In genomic region chr1:228900099-228900965, GRCh38 we compare ENCODE assay signal across 16 cellular contexts.
DNase-seq lines count a peak whose midpoint lies in the region; ATAC-seq, FAIRE-seq and TF ChIP-seq lines count a peak whose summit lies in the region.
"Had no signal": no experiment of that assay in that cellular context is flagged by ENCODE, and none has a peak within 500 bp of the region (broad histone marks: within the 10 kb centered on the region; RNA-seq: fewer than 3 reads in every experiment).

No MANE protein-coding gene starts in this region.

- peak in 1 of 2 donors; percentile 56 for DNase-seq in breast epithelium (ENCODE audit: low spot score in 2 of 2)
- DNase-seq in mammary epithelial cell, result no peak
- peak; percentile 20 to 53 for DNase-seq in fibroblast of lung (ENCODE audit: low read depth in 2 of 2)
- no peak for DNase-seq in neural progenitor cell (ENCODE audit: low spot score)
- DNase-seq in ureter (ENCODE audit: low spot score), result peak; percentile 30
- no peak for DNase-seq in RCC 7860 (ENCODE audit: low spot score)
- DNase-seq in NCI-H748 (lab: John Stamatoyannopoulos, UW; ENCODE audit: unreplicated experiment), result no peak
- DNase-seq: activated CD8-positive, alpha-beta memory T cell treated with anti-CD3 and anti-CD28 coated beads, Interleukin-2, amount 50 U/mL, for 4 hours; activated naive CD8-positive, alpha-beta T cell treated with anti-CD3 and anti-CD28 coated beads, Interleukin-2, amount 50 U/mL, for 24 hours; effector CD8-positive, alpha-beta T cell; NCI-H446 treated with DMSO at 0.1 percent for 48 hours; SIG-M5; upper lobe of left lung had no signal

- dilution Hi-C loops in mammary epithelial cell (cut with HindIII; ENCODE audit: low sequenced_read_pairs), result no loop called here

- H3K27ac ChIP-seq in breast epithelium, result peak overlapping the region; percentile 69 to 84
- H3K27ac ChIP-seq in mammary epithelial cell (ENCODE audit: insufficient read depth, low read depth, low read length), result no peak overlapping the region
- H3K27ac ChIP-seq in fibroblast of lung (ENCODE audit: insufficient read depth, low read length), result no peak overlapping the region
- H3K27ac ChIP-seq in neural progenitor cell, result no peak overlapping the region
- H3K27ac ChIP-seq: upper lobe of left lung had no signal

- H3K27ac Mint-ChIP-seq in neural progenitor cell, result no peak overlapping the region
- H3K27ac Mint-ChIP-seq: activated naive CD8-positive, alpha-beta T cell treated with anti-CD3 and anti-CD28 coated beads, Interleukin-2, amount 50 U/mL, for 24 hours had no signal

- TF ChIP-seq POLR2A in breast epithelium (IDR thresholded peaks at IDR 0.05), result no peak

- H3K4me3 Mint-ChIP-seq in neural progenitor cell, result peak overlapping the region; percentile 33
- H3K4me3 Mint-ChIP-seq: activated naive CD8-positive, alpha-beta T cell treated with anti-CD3 and anti-CD28 coated beads, Interleukin-2, amount 50 U/mL, for 24 hours had no signal

- no peaks in the 10 kb centered on the region for H3F3A ChIP-seq in neural progenitor cell (ENCODE audit: low read depth)

- intact Hi-C loops in breast epithelium (cut with DNase I; ENCODE audit: low total_unique reads) (no loop called here), mammary epithelial cell (cut with micrococcal nuclease) (no loop called here)

- CTCF ChIA-PET in mammary epithelial cell (lab: Charles Lee; ENCODE audit: low non-redundant PET), result interaction anchor here (0.7 kb wide), 1 partner anchor 177 kb away, joined by 4 read pairs; no protein-coding TSS in a partner anchor

- peaks cover 2% of the 10 kb centered on the region for H4K20me1 ChIP-seq in mammary epithelial cell (ENCODE audit: insufficient read depth, low read length)
- H4K20me1 ChIP-seq in fibroblast of lung (ENCODE audit: control insufficient read depth, extremely low read depth, insufficient read depth, low read length), result no peaks in the 10 kb centered on the region
- no peaks in the 10 kb centered on the region for H4K20me1 ChIP-seq in neural progenitor cell (ENCODE audit: low read depth)

- H3K9me3 ChIP-seq in breast epithelium (no peaks in the 10 kb centered on the region), mammary epithelial cell (replicated peaks; ENCODE audit: insufficient read depth, low read length) (no peaks in the 10 kb centered on the region), fibroblast of lung (ENCODE audit: control insufficient read depth, insufficient read depth, low read depth, low read length) (no peaks in the 10 kb centered on the region), neural progenitor cell (ENCODE audit: low read depth) (no peaks in the 10 kb centered on the region)
- H3K9me3 ChIP-seq: upper lobe of left lung had no signal

- TF ChIP-seq CTCF in breast epithelium (IDR thresholded peaks at IDR 0.05) (no peak), mammary epithelial cell (conservative IDR thresholded peaks at IDR 0.05 in 1 of 2, IDR thresholded peaks at IDR 0.05 in 1 of 2; ENCODE audit: extremely low read depth in 1 of 2, insufficient read depth in 1 of 2, low read depth in 1 of 2, low read length in 2 of 2) (no peak), fibroblast of lung (conservative IDR thresholded peaks at IDR 0.05 in 1 of 2, IDR thresholded peaks at IDR 0.05 in 1 of 2; ENCODE audit: low read depth in 1 of 2, low read length in 2 of 2) (no peak), neural progenitor cell (IDR thresholded peaks at IDR 0.05) (no peak)

- H3K4me2 ChIP-seq in mammary epithelial cell (ENCODE audit: insufficient read depth, low read depth, low read length) (no peak overlapping the region), fibroblast of lung (ENCODE audit: extremely low read depth, insufficient read depth, low read length) (no peak overlapping the region), neural progenitor cell (no peak overlapping the region)

- H3K4me3 ChIP-seq in breast epithelium (peak overlapping the region in 1 of 3 donors; percentile 5), mammary epithelial cell (replicated peaks in 1 of 3; ENCODE audit: insufficient read depth in 1 of 3, low read depth in 2 of 3, low read length in 3 of 3) (no peak overlapping the region), fibroblast of lung (replicated peaks in 1 of 4; ENCODE audit: control extremely low read depth in 1 of 4, insufficient read depth in 1 of 4, low read depth in 3 of 4, low read length in 4 of 4) (no peak overlapping the region), neural progenitor cell (no peak overlapping the region)
- H3K4me3 ChIP-seq: upper lobe of left lung had no signal

- H3K79me2 ChIP-seq in mammary epithelial cell (ENCODE audit: insufficient read depth, low read length) (no peaks in the 10 kb centered on the region), fibroblast of lung (ENCODE audit: control insufficient read depth, insufficient read depth, low read length) (no peaks in the 10 kb centered on the region), neural progenitor cell (ENCODE audit: low read depth) (no peaks in the 10 kb centered on the region)

- peaks cover 44% of the 10 kb centered on the region for H3K4me1 Mint-ChIP-seq in neural progenitor cell
- H3K4me1 Mint-ChIP-seq: activated naive CD8-positive, alpha-beta T cell treated with anti-CD3 and anti-CD28 coated beads, Interleukin-2, amount 50 U/mL, for 24 hours had no signal

- ATAC-seq in HG03135 (IDR thresholded peaks at IDR 0.05; ENCODE audit: unreplicated experiment), result no peak
- ATAC-seq: activated naive CD8-positive, alpha-beta T cell treated with anti-CD3 and anti-CD28 coated beads, Interleukin-2, amount 50 U/mL, for 24 hours; right cardiac atrium had no signal

- in situ Hi-C loops in mammary epithelial cell (cut with MboI; ENCODE audit: low sequenced_read_pairs in 2 of 2), result no loop called here

- H2AFZ ChIP-seq in mammary epithelial cell (ENCODE audit: low read depth, low read length) (no peak overlapping the region), fibroblast of lung (ENCODE audit: low read length) (no peak overlapping the region), neural progenitor cell (replicated peaks) (peak overlapping the region; percentile 79)

- no peak for FAIRE-seq in RCC 7860 (lab: Jason Lieb, UNC)
- FAIRE-seq: D721Med had no signal

- H3K27me3 ChIP-seq in breast epithelium, result no peaks in the 10 kb centered on the region
- peaks cover 15% of the 10 kb centered on the region for H3K27me3 ChIP-seq in mammary epithelial cell (ENCODE audit: insufficient read depth, low read length)
- peaks cover 2% of the 10 kb centered on the region for H3K27me3 ChIP-seq in fibroblast of lung (ENCODE audit: control insufficient read depth, insufficient read depth, low read length)
- H3K27me3 ChIP-seq in neural progenitor cell, result no peaks in the 10 kb centered on the region
- H3K27me3 ChIP-seq: upper lobe of left lung had no signal

- BruUV-seq in mammary epithelial cell (replicated peaks; lab: Mats Ljungman, UMichigan), result no TSS peak

- H3K27me3 Mint-ChIP-seq in neural progenitor cell (ENCODE audit: insufficient read depth, low read depth), result peaks cover 10% of the 10 kb centered on the region
- H3K27me3 Mint-ChIP-seq: activated naive CD8-positive, alpha-beta T cell treated with anti-CD3 and anti-CD28 coated beads, Interleukin-2, amount 50 U/mL, for 24 hours had no signal

- peaks cover 3 to 17% of the 10 kb centered on the region in 2 donors for H3K4me1 ChIP-seq in breast epithelium
- H3K4me1 ChIP-seq in mammary epithelial cell (ENCODE audit: insufficient read depth, low read length), result peaks cover 6% of the 10 kb centered on the region
- peaks cover 6% of the 10 kb centered on the region for H3K4me1 ChIP-seq in fibroblast of lung (ENCODE audit: control insufficient read depth, extremely low read depth, insufficient read depth, low read length)
- H3K4me1 ChIP-seq in neural progenitor cell, result peaks cover 21% of the 10 kb centered on the region

- H3K9ac ChIP-seq in mammary epithelial cell (ENCODE audit: insufficient read depth, low read length) (no peak overlapping the region), fibroblast of lung (ENCODE audit: insufficient read depth, low read length) (no peak overlapping the region), neural progenitor cell (no peak overlapping the region)

- no peaks in the 10 kb centered on the region for H3K36me3 Mint-ChIP-seq in neural progenitor cell

- no peaks in the 10 kb centered on the region for H3K9me3 Mint-ChIP-seq in neural progenitor cell
- H3K9me3 Mint-ChIP-seq: activated naive CD8-positive, alpha-beta T cell treated with anti-CD3 and anti-CD28 coated beads, Interleukin-2, amount 50 U/mL, for 24 hours had no signal

- WGBS in mammary epithelial cell (ENCODE audit: low coverage, missing lambda C conversion rate), result 68% methylated on average over 17 of the region's 17 CpGs

- H3K36me3 ChIP-seq in breast epithelium (no peaks in the 10 kb centered on the region), mammary epithelial cell (ENCODE audit: insufficient read depth, low read length) (no peaks in the 10 kb centered on the region), fibroblast of lung (ENCODE audit: control insufficient read depth, insufficient read depth, low read length) (no peaks in the 10 kb centered on the region), neural progenitor cell (no peaks in the 10 kb centered on the region)
- H3K36me3 ChIP-seq: upper lobe of left lung had no signal

Comparison
In these comparisons a context has a peak if more than half of its experiments do, and no peak if none do; other contexts are left out.
1. H3K27ac ChIP-seq: peak in breast epithelium (2 of 2); none in mammary epithelial cell (single experiment), fibroblast of lung (single experiment) and neural progenitor cell (single experiment).
2. DNase-seq: peak in fibroblast of lung (2 of 2) and ureter (single experiment); none in mammary epithelial cell (single experiment), neural progenitor cell (single experiment), RCC 7860 (single experiment) and NCI-H748 (single experiment).